8 cellular contexts compared by ENCODE assay signal in the genomic region with DNA sequence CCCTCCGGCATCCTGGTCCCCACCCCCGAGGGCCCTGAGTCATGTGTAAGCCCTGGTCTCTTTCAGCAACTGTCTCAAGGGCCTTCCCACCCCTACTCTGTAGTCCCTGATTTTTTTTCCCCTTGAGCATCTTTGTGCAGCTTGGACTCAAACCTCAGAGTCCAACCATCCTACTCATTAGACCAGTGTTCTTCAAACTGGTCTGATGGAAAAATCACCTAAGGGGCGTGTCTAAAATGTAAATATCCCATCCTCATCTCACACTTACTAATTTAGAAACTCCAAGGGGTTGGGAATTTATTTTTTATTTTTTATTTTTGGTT. TPM values are rescaled to one million over a fixed set of nuclear protein-coding genes. Genes with fewer than 3 reads are reported as not detected.
A peak's percentile ranks its signal among the peaks of the same experiment; 100 is the strongest.
DNase-seq lines count a peak whose midpoint lies in the region; ATAC-seq and TF ChIP-seq lines count a peak whose summit lies in the region.

No MANE protein-coding gene starts in this region.

- DNase-seq in RWPE1 (ENCODE audit: low spot score) (no peak), esophagus muscularis mucosa (ENCODE audit: extremely low spot score) (peak; percentile 93), sigmoid colon (no peak), NCI-H2227 treated with DMSO at 0.1 percent for 48 hours (lab: John Stamatoyannopoulos, UW) (no peak)

- TF ChIP-seq CTCF in RWPE1 (conservative IDR thresholded peaks at IDR 0.05; ENCODE audit: low read depth): no peak
- TF ChIP-seq CTCF in esophagus muscularis mucosa (IDR thresholded peaks at IDR 0.05): no peak
- no peak for TF ChIP-seq CTCF in sigmoid colon (IDR thresholded peaks at IDR 0.05)

- no peaks in the 10 kb centered on the region for H3K27me3 ChIP-seq in esophagus muscularis mucosa
- no peaks in the 10 kb centered on the region for H3K27me3 ChIP-seq in sigmoid colon

- intact Hi-C loops in esophagus muscularis mucosa (cut with DNase I): loop anchor here (5.0 kb wide), 1 partner anchor 41 kb away; no protein-coding TSS in a partner anchor
- intact Hi-C loops in sigmoid colon (cut with DNase I): loop anchor here (2.0 kb wide), 3 partner anchors 38 to 56 kb away; partner anchors contain the start of genes HDAC5 and TMEM101

- TF ChIP-seq EP300 in esophagus muscularis mucosa (IDR thresholded peaks at IDR 0.05) (no peak), sigmoid colon (IDR thresholded peaks at IDR 0.05) (peak in 1 of 4 donors; percentile 0)

- TF ChIP-seq POLR2A in esophagus muscularis mucosa (IDR thresholded peaks at IDR 0.05; ENCODE audit: low read depth) (no peak), sigmoid colon (IDR thresholded peaks at IDR 0.05) (no peak)

- H3K36me3 ChIP-seq in esophagus muscularis mucosa (peaks cover 14 to 28% (median 26%) of the 10 kb centered on the region in 4 donors), sigmoid colon (peaks cover 17 to 24% (median 19%) of the 10 kb centered on the region in 4 donors)

- H3K4me1 ChIP-seq in esophagus muscularis mucosa: peaks cover 29 to 60% (median 48%) of the 10 kb centered on the region in 4 donors
- H3K4me1 ChIP-seq in sigmoid colon: peaks cover 0 to 44% (median 38%) of the 10 kb centered on the region in 4 donors

- H3K9me3 ChIP-seq in esophagus muscularis mucosa (no peaks in the 10 kb centered on the region), sigmoid colon (no peaks in the 10 kb centered on the region)

- peak; percentile 7 for ATAC-seq in GM21786 (IDR thresholded peaks at IDR 0.05; ENCODE audit: unreplicated experiment)
- ATAC-seq in HG02678 (IDR thresholded peaks at IDR 0.05; ENCODE audit: unreplicated experiment): no peak
- ATAC-seq in GM18858 (IDR thresholded peaks at IDR 0.05; ENCODE audit: unreplicated experiment): no peak
- ATAC-seq in HG03457 (IDR thresholded peaks at IDR 0.05; ENCODE audit: unreplicated experiment): no peak

- WGBS in esophagus muscularis mucosa: 5% methylated on average over 3 of the region's 3 CpGs
- 1 to 6% methylated on average over 3 of the region's 3 CpGs for WGBS in sigmoid colon, 2 donors

- POLR2A ChIA-PET in RWPE1 (lab: Yijun Ruan, JAX; ENCODE audit: low non-redundant PET): interaction anchor here (0.6 to 1.0 kb wide), 2 partner anchors 10 to 51 kb away, joined by 3 to 7 read pairs; no protein-coding TSS in a partner anchor

- peak overlapping the region; percentile 67 to 81 (median 72) for H3K4me3 ChIP-seq in esophagus muscularis mucosa
- peak overlapping the region; percentile 67 to 73 (median 72) for H3K4me3 ChIP-seq in sigmoid colon

- CTCF ChIA-PET in RWPE1 (lab: Yijun Ruan, JAX): interaction anchor here (0.5 to 1.0 kb wide), 4 partner anchors 28 to 946 kb away, joined by 3 to 5 read pairs (median 4); partner anchors contain the start of gene BRCA1

- H3K27ac ChIP-seq in RWPE1: peak overlapping the region; percentile 96
- H3K27ac ChIP-seq in esophagus muscularis mucosa (replicated peaks in 1 of 4): peak overlapping the region; percentile 87 to 93 (median 92)
- peak overlapping the region; percentile 90 to 96 (median 94) for H3K27ac ChIP-seq in sigmoid colon

RNA-seq across cellular contexts. Expression of gene G6PC3, which starts 0.6 kb away (rescaled TPM):
- total RNA-seq in esophagus muscularis mucosa (10 to 100 TPM; 23.9 to 37.5 (median 30.7) TPM), sigmoid colon (10 to 100 TPM; 22.2 to 29.8 (median 25.9) TPM)
- 10 to 100 TPM in 1 of 3 donors, 1 to 10 TPM in 2; 8.4 to 45.5 (median 9.7) TPM for polyA plus RNA-seq in sigmoid colon

RNA-seq across cellular contexts. Expression of gene LSM12, which starts 4.7 kb away (rescaled TPM):
- total RNA-seq in esophagus muscularis mucosa: 10 to 100 TPM; 37.8 to 59.2 (median 46.0) TPM
- 10 to 100 TPM; 33.8 to 46.9 (median 40.1) TPM for total RNA-seq in sigmoid colon
- polyA plus RNA-seq in sigmoid colon: 10 to 100 TPM; 28.8 to 41.6 (median 37.9) TPM

RNA-seq across cellular contexts. Expression of gene HDAC5, which starts 52.3 kb away (rescaled TPM):
- total RNA-seq in esophagus muscularis mucosa (100 to 1,000 TPM in 3 of 4 donors, 10 to 100 TPM in 1; 75.6 to 237 (median 130) TPM), sigmoid colon (10 to 100 TPM; 58.2 to 87.5 (median 69.4) TPM)
- 10 to 100 TPM; 15.3 to 21.8 (median 16.8) TPM for polyA plus RNA-seq in sigmoid colon

RNA-seq across cellular contexts. Expression of gene TMEM101, which starts 56.4 kb away (rescaled TPM):
- total RNA-seq in esophagus muscularis mucosa (10 to 100 TPM; 22.9 to 30.7 (median 27.2) TPM), sigmoid colon (10 to 100 TPM; 21.3 to 37.8 (median 26.3) TPM)
- 10 to 100 TPM; 14.1 to 42.9 (median 22.2) TPM for polyA plus RNA-seq in sigmoid colon
